ENCODE assay signal across 7 cellular contexts in genomic region chr11:73983764-73984543, GRCh38. TPM values are rescaled to one million over a fixed set of nuclear protein-coding genes. Genes with fewer than 3 reads are reported as not detected.
DNase-seq lines count a peak whose midpoint lies in the region; ATAC-seq and TF ChIP-seq lines count a peak whose summit lies in the region.

No MANE protein-coding gene starts in this region.

- CTCF ChIA-PET in HEK293 (lab: Yijun Ruan, JAX) = no interaction called here

- intact Hi-C loops in dorsolateral prefrontal cortex (cut with DNase I) = loop anchor here (5.0 to 10.0 kb wide), 2 partner anchors 188 to 191 kb away; partner anchors contain the start of genes C2CD3 (in 2 of the 2) and PPME1 (in 2 of the 2)

- POLR2A ChIA-PET in HEK293 (lab: Yijun Ruan, JAX) = no interaction called here

- peaks cover 0 to 25% of the 10 kb centered on the region in 2 experiments; a peak in 1 of 3 replicates for H3K36me3 ChIP-seq in HEK293 (ENCODE audit: control insufficient read depth in 2 of 2, insufficient read depth in 1 of 2, low read length in 2 of 2)
- H3K36me3 ChIP-seq in OCI-LY3 (replicated peaks; ENCODE audit: low read depth, low read length) = peaks cover 31% of the 10 kb centered on the region
- no peaks in the 10 kb centered on the region for H3K36me3 ChIP-seq in neural progenitor cell

- peak overlapping the region; percentile 98 for H3K4me3 Mint-ChIP-seq in neural progenitor cell

- no peaks in the 10 kb centered on the region for H3K9me3 Mint-ChIP-seq in neural progenitor cell

- H3K27me3 Mint-ChIP-seq in neural progenitor cell (ENCODE audit: insufficient read depth, low read depth) = peaks cover 2% of the 10 kb centered on the region

- H3K27me3 ChIP-seq in OCI-LY3 (ENCODE audit: low read depth, low read length) = no peaks in the 10 kb centered on the region
- H3K27me3 ChIP-seq in dorsolateral prefrontal cortex = no peaks in the 10 kb centered on the region
- no peaks in the 10 kb centered on the region for H3K27me3 ChIP-seq in neural progenitor cell

- peaks cover 14% of the 10 kb centered on the region for H3K36me3 Mint-ChIP-seq in neural progenitor cell

- no peak for ATAC-seq in GM21737 (IDR thresholded peaks at IDR 0.05; ENCODE audit: unreplicated experiment)
- no peak for ATAC-seq in HG02588 (IDR thresholded peaks at IDR 0.05; ENCODE audit: unreplicated experiment)

- H3F3A ChIP-seq in neural progenitor cell (ENCODE audit: low read depth) = peaks cover 39% of the 10 kb centered on the region

- H3K9ac ChIP-seq in OCI-LY3 (ENCODE audit: low read length) (peak overlapping the region; percentile 88), neural progenitor cell (no peak overlapping the region)

- peaks cover 15% of the 10 kb centered on the region for H4K20me1 ChIP-seq in OCI-LY3 (ENCODE audit: insufficient read depth, low read length)
- H4K20me1 ChIP-seq in neural progenitor cell (ENCODE audit: low read depth) = peaks cover 9% of the 10 kb centered on the region

- H3K79me2 ChIP-seq in OCI-LY3 (ENCODE audit: low read length) (peaks cover 37% of the 10 kb centered on the region), neural progenitor cell (ENCODE audit: low read depth) (peaks cover 28% of the 10 kb centered on the region)

- H2AFZ ChIP-seq in OCI-LY3 (ENCODE audit: low read depth, low read length) = 0 out of 2 replicates have a peak overlapping the region, but pooled peaks have one; percentile 25
- peak overlapping the region; percentile 66 for H2AFZ ChIP-seq in neural progenitor cell (replicated peaks)

- peaks cover 40% of the 10 kb centered on the region for H3K4me1 Mint-ChIP-seq in neural progenitor cell

- H3K4me2 ChIP-seq in OCI-LY3 (ENCODE audit: low read length) (peak overlapping the region; percentile 82), neural progenitor cell (peak overlapping the region; percentile 83)

- DNase-seq in dorsolateral prefrontal cortex (peak in 1 of 10 donors; percentile 17), neural progenitor cell (ENCODE audit: low spot score) (no peak), activated gamma-delta T cell treated with Interleukin-2 at 50 U/mL for 16 hours (no peak)

- H3K4me3 ChIP-seq in HEK293 (ENCODE audit: low read depth, low read length) = peak overlapping the region; percentile 62; the same call in 1 of the 2 replicates
- peak overlapping the region; percentile 96 for H3K4me3 ChIP-seq in OCI-LY3 (ENCODE audit: low read length)
- H3K4me3 ChIP-seq in dorsolateral prefrontal cortex = peak overlapping the region; percentile 54 to 93 (median 77)
- H3K4me3 ChIP-seq in neural progenitor cell = peak overlapping the region; percentile 81

- no peak for TF ChIP-seq CTCF in HEK293 (tag by site-specific recombination; IDR thresholded peaks at IDR 0.05)
- no peak for TF ChIP-seq CTCF in OCI-LY3 (IDR thresholded peaks at IDR 0.05; ENCODE audit: low read depth, low read length)
- no peak for TF ChIP-seq CTCF in dorsolateral prefrontal cortex (IDR thresholded peaks at IDR 0.05 in 54 of 56, conservative IDR thresholded peaks at IDR 0.05 in 2 of 56; ENCODE audit: low read depth in 1 of 56, partially characterized antibody in 56 of 56)
- no peak for TF ChIP-seq CTCF in neural progenitor cell (IDR thresholded peaks at IDR 0.05)

- H3K4me1 ChIP-seq in HEK293 (ENCODE audit: control insufficient read depth, insufficient read depth, low read length) = peaks cover 3% of the 10 kb centered on the region; the same call in 1 of the 2 replicates
- H3K4me1 ChIP-seq in OCI-LY3 (ENCODE audit: low read length) = peaks cover 52% of the 10 kb centered on the region
- peaks cover 27% of the 10 kb centered on the region for H3K4me1 ChIP-seq in neural progenitor cell

- peak overlapping the region; percentile 55 for H3K27ac Mint-ChIP-seq in neural progenitor cell

- H3K27ac ChIP-seq in HEK293 (ENCODE audit: extremely low read depth, low read depth, low read length) (peak overlapping the region; percentile 92), OCI-LY3 (ENCODE audit: low read length) (peak overlapping the region; percentile 95), dorsolateral prefrontal cortex (peak overlapping the region in 58 of 59 donors; percentile 21 to 98 (median 92)), neural progenitor cell (peak overlapping the region; percentile 9)

- H3K9me3 ChIP-seq in HEK293 (ENCODE audit: control insufficient read depth, insufficient read depth, low read depth, low read length) = no peaks in the 10 kb centered on the region
- H3K9me3 ChIP-seq in OCI-LY3 (ENCODE audit: insufficient read depth, low read length) = no peaks in the 10 kb centered on the region
- no peaks in the 10 kb centered on the region for H3K9me3 ChIP-seq in neural progenitor cell (ENCODE audit: low read depth)

TF ChIP-seq in HEK293, 187 proteins besides CTCF, POLR2A, EP300 and RAD21:
- TF ChIP-seq ZNF366 (tag by site-specific recombination; conservative IDR thresholded peaks at IDR 0.05) (peak; percentile 50; the same call in 1 of the 2 replicates), ZNF23 (tag by site-specific recombination; IDR thresholded peaks at IDR 0.05; ENCODE audit: borderline replicate concordance) (no peak)

RNA-seq across cellular contexts. Expression of gene UCP2, which starts 1.3 kb away (rescaled TPM):
- total RNA-seq in dorsolateral prefrontal cortex (10 to 100 TPM in 72 of 120 experiments, 1 to 10 TPM in 48; 3.3 to 33.4 (median 11.2) TPM), neural progenitor cell (ENCODE audit: low replicate concordance) (69.2 and 88.1 TPM in 2 replicates)

RNA-seq across cellular contexts. Expression of gene UCP3, which starts 24.9 kb away (rescaled TPM):
- 10 to 100 TPM in 10 of 120 experiments, 1 to 10 TPM in 110; 2.3 to 15.6 (median 5.9) TPM for total RNA-seq in dorsolateral prefrontal cortex
- 1.5 TPM in 1 of 2 replicates, not detected in the other for total RNA-seq in neural progenitor cell (ENCODE audit: low replicate concordance)

RNA-seq across cellular contexts. Expression of gene DNAJB13, which starts 33.1 kb away (rescaled TPM):
- 1 to 10 TPM in 31 of 120 experiments, under 1 TPM in 66, not detected in 23; 0.24 to 3.0 (median 0.72) TPM for total RNA-seq in dorsolateral prefrontal cortex
- 0.28 TPM in 1 of 2 replicates, not detected in the other for total RNA-seq in neural progenitor cell (ENCODE audit: low replicate concordance)

Comparison
In these comparisons a context has a peak if more than half of its experiments do, and no peak if none do; other contexts are left out.
1. H3K27ac ChIP-seq: peak in every context shown above with its lines; median percentile 95 in OCI-LY3; 92 in dorsolateral prefrontal cortex; 92 in HEK293; 9 in neural progenitor cell.